ENCODE assay signal across 24 cellular contexts in genomic region chr7:130228840-130229239, GRCh38. TPM values are rescaled to one million over a fixed set of nuclear protein-coding genes. Genes with fewer than 3 reads are reported as not detected.
DNase-seq lines count a peak whose midpoint lies in the region; ATAC-seq and TF ChIP-seq lines count a peak whose summit lies in the region.
"Had no signal": no experiment of that assay in that cellular context is flagged by ENCODE, and none has a peak within 500 bp of the region (broad histone marks: within the 10 kb centered on the region; RNA-seq: fewer than 3 reads in every experiment).

No MANE protein-coding gene starts in this region.

- H3K36me3 ChIP-seq in Karpas-422 (ENCODE audit: insufficient read depth, low read length), result no peaks in the 10 kb centered on the region
- H3K36me3 ChIP-seq in SK-N-SH (replicated peaks in 1 of 2; ENCODE audit: control insufficient read depth in 1 of 2, insufficient read depth in 2 of 2, low read length in 1 of 2), result no peaks in the 10 kb centered on the region
- no peaks in the 10 kb centered on the region for H3K36me3 ChIP-seq in rectal smooth muscle tissue (ENCODE audit: control insufficient read depth, insufficient read depth, low read length)
- H3K36me3 ChIP-seq: brain microvascular endothelial cell, stomach had no signal

- H2AFZ ChIP-seq in Karpas-422 (ENCODE audit: low read length), result peak overlapping the region; percentile 36; the same call in 1 of the 2 replicates
- no peak overlapping the region; the same call in 1 of the 2 replicates for H2AFZ ChIP-seq in SK-N-SH (ENCODE audit: low read depth)

- CTCF ChIA-PET in SK-N-SH (lab: Yijun Ruan, JAX), result interaction anchor here (1.0 to 1.5 kb wide), 5 partner anchors 8 to 529 kb away, joined by 3 to 4 read pairs (median 4); partner anchors contain the start of gene TMEM209

- TF ChIP-seq CTCF in SK-N-SH (IDR thresholded peaks at IDR 0.05), result no peak

- POLR2A ChIA-PET in SK-N-SH (lab: Yijun Ruan, JAX), result no interaction called here

- H3K9me3 ChIP-seq in Karpas-422 (ENCODE audit: low read length), result no peaks in the 10 kb centered on the region
- H3K9me3 ChIP-seq in SK-N-SH, result no peaks in the 10 kb centered on the region

- no peaks in the 10 kb centered on the region for H3K27me3 ChIP-seq in Karpas-422 (ENCODE audit: low read length)
- H3K27me3 ChIP-seq in SK-N-SH (ENCODE audit: insufficient read depth), result no peaks in the 10 kb centered on the region
- H3K27me3 ChIP-seq in rectal smooth muscle tissue (ENCODE audit: control insufficient read depth, insufficient read depth, low read length), result no peaks in the 10 kb centered on the region
- H3K27me3 ChIP-seq: brain microvascular endothelial cell, stomach had no signal

- H3K79me2 ChIP-seq in Karpas-422 (ENCODE audit: low read length), result no peaks in the 10 kb centered on the region
- H3K79me2 ChIP-seq in SK-N-SH (ENCODE audit: insufficient read depth), result no peaks in the 10 kb centered on the region

- H3K9ac ChIP-seq in Karpas-422 (ENCODE audit: low read length), result no peak overlapping the region
- no peak overlapping the region for H3K9ac ChIP-seq in SK-N-SH
- H3K9ac ChIP-seq in rectal smooth muscle tissue (ENCODE audit: low read length), result no peak overlapping the region

- no peak for TF ChIP-seq RAD21 in SK-N-SH (IDR thresholded peaks at IDR 0.05; ENCODE audit: low read length)

- H4K20me1 ChIP-seq in Karpas-422 (ENCODE audit: insufficient read depth, low read depth, low read length) (no peaks in the 10 kb centered on the region), SK-N-SH (ENCODE audit: insufficient read depth) (no peaks in the 10 kb centered on the region)

- H3K9me2 ChIP-seq in Karpas-422 (replicated peaks; ENCODE audit: insufficient read depth, low read length) (no peaks in the 10 kb centered on the region), SK-N-SH (no peaks in the 10 kb centered on the region)

- H3K27me3 Mint-ChIP-seq in activated T-helper 1 cell treated with anti-CD3 and anti-CD28 coated beads, Interleukin-12 subunit alpha, Interleukin-12 subunit beta, Interleukin-2, Interleukin-4 antibody, amounts not matched to agents 30 ng/mL and 10 ng/mL and 1 ng/mL, durations not matched to agents 14 hours and 24 hours and 36 hours (ENCODE audit: insufficient read depth), result no peaks in the 10 kb centered on the region
- H3K27me3 Mint-ChIP-seq: activated CD8-positive, alpha-beta T cell treated with anti-CD3 and anti-CD28 coated beads for 36 hours had no signal

- H3K27ac Mint-ChIP-seq in activated T-helper 1 cell treated with anti-CD3 and anti-CD28 coated beads, Interleukin-12 subunit alpha, Interleukin-12 subunit beta, Interleukin-2, Interleukin-4 antibody, amounts not matched to agents 30 ng/mL and 10 ng/mL and 1 ng/mL, durations not matched to agents 14 hours and 24 hours and 36 hours, result no peak overlapping the region
- H3K27ac Mint-ChIP-seq: activated CD8-positive, alpha-beta T cell treated with anti-CD3 and anti-CD28 coated beads for 36 hours; activated naive CD8-positive, alpha-beta T cell treated with anti-CD3 and anti-CD28 coated beads, Interleukin-2, amount 10 ng/mL, durations not matched to agents 7 days and 5 days; CD8-positive, alpha-beta T cell had no signal

- no peak overlapping the region for H3K4me2 ChIP-seq in Karpas-422 (ENCODE audit: low read depth, low read length, poor library complexity, severe bottlenecking)
- no peak overlapping the region for H3K4me2 ChIP-seq in SK-N-SH

- H3K9me3 Mint-ChIP-seq in activated T-helper 1 cell treated with anti-CD3 and anti-CD28 coated beads, Interleukin-12 subunit alpha, Interleukin-12 subunit beta, Interleukin-2, Interleukin-4 antibody, amounts not matched to agents 30 ng/mL and 10 ng/mL and 1 ng/mL, durations not matched to agents 14 hours and 24 hours and 36 hours, result no peaks in the 10 kb centered on the region
- H3K9me3 Mint-ChIP-seq: activated CD8-positive, alpha-beta T cell treated with anti-CD3 and anti-CD28 coated beads for 36 hours; activated naive CD8-positive, alpha-beta T cell treated with anti-CD3 and anti-CD28 coated beads, Interleukin-2, amount 10 ng/mL, durations not matched to agents 7 days and 5 days; activated T-cell treated with anti-CD3 and anti-CD28 coated beads, Interleukin-2, amount 50 U/mL, for 4 hours; CD8-positive, alpha-beta T cell had no signal

- H3K4me1 ChIP-seq in Karpas-422 (ENCODE audit: low read length) (no peaks in the 10 kb centered on the region), SK-N-SH (ENCODE audit: control insufficient read depth in 1 of 2, insufficient read depth in 2 of 2, low read depth in 1 of 2, low read length in 1 of 2) (peaks cover 0 to 11% of the 10 kb centered on the region in 2 experiments; a peak in 2 of 4 replicates), rectal smooth muscle tissue (ENCODE audit: control insufficient read depth, insufficient read depth, low read length) (peaks cover 6% of the 10 kb centered on the region)

- no peak for ATAC-seq in HG02870 (IDR thresholded peaks at IDR 0.05; ENCODE audit: unreplicated experiment)
- ATAC-seq: activated CD8-positive, alpha-beta T cell treated with anti-CD3 and anti-CD28 coated beads for 36 hours; activated T-cell treated with anti-CD3 and anti-CD28 coated beads, Interleukin-2, amount 50 U/mL, for 4 hours; CD8-positive, alpha-beta T cell; HCT116 had no signal

- no peaks in the 10 kb centered on the region for H3K4me1 Mint-ChIP-seq in activated T-helper 1 cell treated with anti-CD3 and anti-CD28 coated beads, Interleukin-12 subunit alpha, Interleukin-12 subunit beta, Interleukin-2, Interleukin-4 antibody, amounts not matched to agents 30 ng/mL and 10 ng/mL and 1 ng/mL, durations not matched to agents 14 hours and 24 hours and 36 hours (ENCODE audit: low read depth)

- H3F3A ChIP-seq in SK-N-SH (replicated peaks; ENCODE audit: insufficient read depth), result no peaks in the 10 kb centered on the region

- H3K4me3 ChIP-seq in Karpas-422 (ENCODE audit: low read length) (no peak overlapping the region), SK-N-SH (ENCODE audit: low read depth in 2 of 2, low read length in 1 of 2) (no peak overlapping the region), rectal smooth muscle tissue (ENCODE audit: low read length) (no peak overlapping the region)
- H3K4me3 ChIP-seq: stomach had no signal

- 58% methylated on average over 5 of the region's 5 CpGs for WGBS in SK-N-SH (ENCODE audit: low lambda C conversion rate)

- no peak overlapping the region for H3K4me3 Mint-ChIP-seq in activated T-helper 1 cell treated with anti-CD3 and anti-CD28 coated beads, Interleukin-12 subunit alpha, Interleukin-12 subunit beta, Interleukin-2, Interleukin-4 antibody, amounts not matched to agents 30 ng/mL and 10 ng/mL and 1 ng/mL, durations not matched to agents 14 hours and 24 hours and 36 hours
- H3K4me3 Mint-ChIP-seq: activated CD8-positive, alpha-beta T cell treated with anti-CD3 and anti-CD28 coated beads for 36 hours; activated naive CD8-positive, alpha-beta T cell treated with anti-CD3 and anti-CD28 coated beads, Interleukin-2, amount 10 ng/mL, durations not matched to agents 7 days and 5 days; activated T-cell treated with anti-CD3 and anti-CD28 coated beads, Interleukin-2, amount 50 U/mL, for 4 hours; CD8-positive, alpha-beta T cell had no signal

- intact Hi-C loops in activated T-helper 1 cell treated with anti-CD3 and anti-CD28 coated beads, Interleukin-12 subunit alpha, Interleukin-12 subunit beta, Interleukin-2, Interleukin-4 antibody, amounts not matched to agents 30 ng/mL and 10 ng/mL and 1 ng/mL, durations not matched to agents 14 hours and 24 hours and 36 hours (cut with micrococcal nuclease), result no loop called here

- TF ChIP-seq EP300 in SK-N-SH (IDR thresholded peaks at IDR 0.05; ENCODE audit: borderline replicate concordance in 1 of 2, low read depth in 1 of 2, low read length in 1 of 2), result no peak

- H3K36me3 Mint-ChIP-seq in activated T-helper 1 cell treated with anti-CD3 and anti-CD28 coated beads, Interleukin-12 subunit alpha, Interleukin-12 subunit beta, Interleukin-2, Interleukin-4 antibody, amounts not matched to agents 30 ng/mL and 10 ng/mL and 1 ng/mL, durations not matched to agents 14 hours and 24 hours and 36 hours (ENCODE audit: low read depth), result no peaks in the 10 kb centered on the region
- H3K36me3 Mint-ChIP-seq: activated naive CD8-positive, alpha-beta T cell treated with anti-CD3 and anti-CD28 coated beads, Interleukin-2, amount 10 ng/mL, durations not matched to agents 7 days and 5 days; CD8-positive, alpha-beta T cell had no signal

- DNase-seq in Karpas-422 (no peak), SK-N-SH (peak; percentile 37), globus pallidus (ENCODE audit: low spot score) (peak; percentile 13), NCI-H1417 (lab: John Stamatoyannopoulos, UW) (no peak)
- DNase-seq in activated CD4-positive, alpha-beta T cell treated with anti-CD3 and anti-CD28 coated beads for 48 hours, result no peak
- no peak for DNase-seq in activated T-helper 1 cell treated with anti-CD3 and anti-CD28 coated beads, Interleukin-12 subunit alpha, Interleukin-12 subunit beta, Interleukin-2, Interleukin-4 antibody, amounts not matched to agents 30 ng/mL and 10 ng/mL and 1 ng/mL, durations not matched to agents 14 hours and 24 hours and 36 hours (ENCODE audit: low spot score)
- DNase-seq: activated CD8-positive, alpha-beta T cell treated with anti-CD3 and anti-CD28 coated beads for 36 hours; activated naive CD8-positive, alpha-beta T cell treated with anti-CD3 and anti-CD28 coated beads, Interleukin-2, amount 10 ng/mL, durations not matched to agents 7 days and 5 days; activated T-cell treated with anti-CD3 and anti-CD28 coated beads, Interleukin-2, amount 50 U/mL, for 4 hours; brain microvascular endothelial cell; CD8-positive, alpha-beta T cell; DMS79; erythroblast; KG1; NCI-H774; stimulated activated CD4-positive, alpha-beta T cell treated with anti-CD3 and anti-CD28 coated beads, Interleukin-2, amount 100 ng/mL, for 24 hours; stomach had no signal

- H3K27ac ChIP-seq in Karpas-422 (ENCODE audit: low read length) (no peak overlapping the region), SK-N-SH (ENCODE audit: low read depth in 2 of 2, low read length in 1 of 2) (peak overlapping the region in 1 of 2 experiments; percentile 89; a peak in 2 of 4 replicates), rectal smooth muscle tissue (ENCODE audit: low read depth, low read length) (peak overlapping the region; percentile 6)
- H3K27ac ChIP-seq: brain microvascular endothelial cell, stomach had no signal

RNA-seq across cellular contexts. Expression of gene SSMEM1, which starts 21.2 kb away (rescaled TPM):
- not detected in 2 replicates for total RNA-seq in Karpas-422 (2014; rRNA removed; shearing (Covaris generic); ENCODE audit: low replicate concordance)
- polyA plus RNA-seq in SK-N-SH (2012; rRNA removed), result not detected in 2 replicates
- polyA plus RNA-seq in SK-N-SH (2012; cell fraction: cytosol; rRNA removed), result 0.03 and 0.05 TPM in 2 replicates
- polyA plus RNA-seq in SK-N-SH (2012; cell fraction: nucleus; rRNA removed), result not detected in 2 replicates
- total RNA-seq in activated T-helper 1 cell treated with anti-CD3 and anti-CD28 coated beads, Interleukin-12 subunit alpha, Interleukin-12 subunit beta, Interleukin-2, Interleukin-4 antibody, amounts not matched to agents 30 ng/mL and 10 ng/mL and 1 ng/mL, durations not matched to agents 14 hours and 24 hours and 36 hours, result not detected in 2 replicates
- total RNA-seq: activated CD8-positive, alpha-beta T cell treated with anti-CD3 and anti-CD28 coated beads for 36 hours; activated naive CD8-positive, alpha-beta T cell treated with anti-CD3 and anti-CD28 coated beads, Interleukin-2, amount 10 ng/mL, durations not matched to agents 7 days and 5 days; activated T-cell treated with anti-CD3 and anti-CD28 coated beads, Interleukin-2, amount 50 U/mL, for 4 hours; CD8-positive, alpha-beta T cell; dermis microvascular lymphatic vessel endothelial cell; frontal cortex; mucosa of gallbladder; osteoblast; stomach had no signal
- polyA plus RNA-seq: stomach had no signal

RNA-seq across cellular contexts. Expression of gene TMEM209, which starts 23.6 kb away (rescaled TPM):
- total RNA-seq in Karpas-422 (2014; rRNA removed; shearing (Covaris generic); ENCODE audit: low replicate concordance), result 20.9 and 68.9 TPM in 2 replicates
- polyA plus RNA-seq in SK-N-SH (2012; rRNA removed), result 14.9 and 18.2 TPM in 2 replicates
- 14.8 and 15.7 TPM in 2 replicates for polyA plus RNA-seq in SK-N-SH (2012; cell fraction: cytosol; rRNA removed)
- 11.4 and 14.6 TPM in 2 replicates for polyA plus RNA-seq in SK-N-SH (2012; cell fraction: nucleus; rRNA removed)
- 47.4 and 55.0 TPM in 2 replicates for total RNA-seq in activated T-helper 1 cell treated with anti-CD3 and anti-CD28 coated beads, Interleukin-12 subunit alpha, Interleukin-12 subunit beta, Interleukin-2, Interleukin-4 antibody, amounts not matched to agents 30 ng/mL and 10 ng/mL and 1 ng/mL, durations not matched to agents 14 hours and 24 hours and 36 hours

RNA-seq across cellular contexts. Expression of gene CPA2, which starts 37.8 kb away (rescaled TPM):
- not detected in 2 replicates for total RNA-seq in Karpas-422 (2014; rRNA removed; shearing (Covaris generic); ENCODE audit: low replicate concordance)
- 0.03 TPM in 1 of 2 replicates, not detected in the other for polyA plus RNA-seq in SK-N-SH (2012; rRNA removed)
- 0.04 TPM in 1 of 2 replicates, not detected in the other for polyA plus RNA-seq in SK-N-SH (2012; cell fraction: cytosol; rRNA removed)
- polyA plus RNA-seq in SK-N-SH (2012; cell fraction: nucleus; rRNA removed), result 0.05 TPM in 1 of 2 replicates, not detected in the other
- total RNA-seq in activated T-helper 1 cell treated with anti-CD3 and anti-CD28 coated beads, Interleukin-12 subunit alpha, Interleukin-12 subunit beta, Interleukin-2, Interleukin-4 antibody, amounts not matched to agents 30 ng/mL and 10 ng/mL and 1 ng/mL, durations not matched to agents 14 hours and 24 hours and 36 hours, result not detected in 2 replicates
- total RNA-seq: activated CD8-positive, alpha-beta T cell treated with anti-CD3 and anti-CD28 coated beads for 36 hours; activated naive CD8-positive, alpha-beta T cell treated with anti-CD3 and anti-CD28 coated beads, Interleukin-2, amount 10 ng/mL, durations not matched to agents 7 days and 5 days; CD8-positive, alpha-beta T cell; dermis microvascular lymphatic vessel endothelial cell; frontal cortex; osteoblast had no signal

Comparison
In these comparisons a context has a peak if more than half of its experiments do, and no peak if none do; other contexts are left out.
1. DNase-seq: peak in SK-N-SH (single experiment) and globus pallidus (single experiment); none in Karpas-422 (single experiment), NCI-H1417 (0 of 3), activated CD4-positive, alpha-beta T cell treated with anti-CD3 and anti-CD28 coated beads for 48 hours (single experiment) and activated T-helper 1 cell treated with anti-CD3 and anti-CD28 coated beads, Interleukin-12 subunit alpha, Interleukin-12 subunit beta, Interleukin-2, Interleukin-4 antibody, amounts not matched to agents 30 ng/mL and 10 ng/mL and 1 ng/mL, durations not matched to agents 14 hours and 24 hours and 36 hours (single experiment).